Comparison of ENCODE assay signal across 18 cellular contexts in genomic region chr16:15425861-15426260, GRCh38. TPM values are rescaled to one million over a fixed set of nuclear protein-coding genes. Genes with fewer than 3 reads are reported as not detected.
DNase-seq lines count a peak whose midpoint lies in the region; TF ChIP-seq lines count a peak whose summit lies in the region.
"Had no signal": no experiment of that assay in that cellular context is flagged by ENCODE, and none has a peak within 500 bp of the region (broad histone marks: within the 10 kb centered on the region; RNA-seq: fewer than 3 reads in every experiment).

No MANE protein-coding gene starts in this region.

- peak overlapping the region; percentile 59 for H3K27ac Mint-ChIP-seq in progenitor cell of endocrine pancreas
- H3K27ac Mint-ChIP-seq: CD14-positive monocyte; CD4-positive, alpha-beta T cell; CD8-positive, alpha-beta memory T cell had no signal

- H3K9me3 ChIP-seq in ovary, result no peaks in the 10 kb centered on the region

- intact Hi-C loops in ovary (cut with DNase I), result no loop called here

- no peak overlapping the region for H3K27ac ChIP-seq in ovary
- H3K27ac ChIP-seq in coronary artery, result no peak overlapping the region

- H3K27me3 Mint-ChIP-seq in progenitor cell of endocrine pancreas, result no peaks in the 10 kb centered on the region

- TF ChIP-seq EP300 in ovary (IDR thresholded peaks at IDR 0.05), result no peak

- peaks cover 2% of the 10 kb centered on the region for H3K36me3 Mint-ChIP-seq in progenitor cell of endocrine pancreas (ENCODE audit: insufficient read depth)
- H3K36me3 Mint-ChIP-seq: CD14-positive monocyte; CD8-positive, alpha-beta memory T cell had no signal

- no peak for TF ChIP-seq POLR2A in ovary (IDR thresholded peaks at IDR 0.05)

- peak; percentile 56 for DNase-seq in Caki2 (ENCODE audit: low read depth)
- peak; percentile 60 for DNase-seq in fibroblast of villous mesenchyme (ENCODE audit: low read depth)
- DNase-seq in progenitor cell of endocrine pancreas (ENCODE audit: low spot score, unreplicated experiment), result no peak
- DNase-seq in ovary, result no peak
- DNase-seq in retina, result no peak
- no peak for DNase-seq in NCI-H2029 treated with DMSO at 0.1 percent for 48 hours (lab: John Stamatoyannopoulos, UW)
- no peak for DNase-seq in coronary artery (ENCODE audit: low spot score)
- DNase-seq: Calu3; CD4-positive, alpha-beta T cell; CD8-positive, alpha-beta memory T cell; DMS53; DMS79 treated with DMSO at 0.1 percent for 48 hours; GF-D8; GOT3; H7 had no signal

- in situ Hi-C loops in Caki2 (cut with HindIII; ENCODE audit: low pct_unique_long_range_greater_than_20kb, low sequenced_read_pairs), result no loop called here

- H3K9me3 Mint-ChIP-seq in progenitor cell of endocrine pancreas (ENCODE audit: low read depth), result no peaks in the 10 kb centered on the region
- H3K9me3 Mint-ChIP-seq: CD4-positive, alpha-beta T cell; CD8-positive, alpha-beta memory T cell had no signal

- no peaks in the 10 kb centered on the region for H3K27me3 ChIP-seq in ovary

- no peak overlapping the region for H3K4me3 Mint-ChIP-seq in progenitor cell of endocrine pancreas (ENCODE audit: low read depth)
- H3K4me3 Mint-ChIP-seq: CD14-positive monocyte; CD4-positive, alpha-beta T cell; CD8-positive, alpha-beta memory T cell had no signal

- H3K4me1 Mint-ChIP-seq in progenitor cell of endocrine pancreas (ENCODE audit: low read depth), result no peaks in the 10 kb centered on the region

- TF ChIP-seq CTCF in fibroblast of villous mesenchyme (IDR thresholded peaks at IDR 0.05; ENCODE audit: insufficient read depth, low read depth, low read length) (no peak), progenitor cell of endocrine pancreas (IDR thresholded peaks at IDR 0.05; ENCODE audit: unreplicated experiment) (no peak), ovary (IDR thresholded peaks at IDR 0.05) (no peak), coronary artery (IDR thresholded peaks at IDR 0.05) (no peak)

- H3K4me3 ChIP-seq in fibroblast of villous mesenchyme (ENCODE audit: low read depth, low read length) (no peak overlapping the region), ovary (no peak overlapping the region), coronary artery (no peak overlapping the region)

- H3K36me3 ChIP-seq in ovary, result no peaks in the 10 kb centered on the region

- peaks cover 1% of the 10 kb centered on the region for H3K4me1 ChIP-seq in ovary (ENCODE audit: insufficient read depth)

- 55 to 65% (median 56%) methylated on average over 6 of the region's 6 CpGs for WGBS in ovary, 3 donors

RNA-seq across cellular contexts. Expression of gene BMERB1, which starts 8.5 kb away (rescaled TPM):
- 39.7 and 68.5 TPM in 2 replicates for total RNA-seq in Caki2 (2014; rRNA removed; shearing (Covaris generic); ENCODE audit: low replicate concordance)
- total RNA-seq in fibroblast of villous mesenchyme (37.4 and 44.0 TPM in 2 replicates), progenitor cell of endocrine pancreas (13.5 and 16.1 TPM in 2 replicates), ovary (10 to 100 TPM; 22.6 to 77.5 (median 66.8) TPM)
- 10 to 100 TPM; 54.9 to 65.2 TPM for polyA plus RNA-seq in ovary

RNA-seq across cellular contexts. Expression of gene MPV17L, which starts 30.3 kb away (rescaled TPM):
- total RNA-seq in Caki2 (2014; rRNA removed; shearing (Covaris generic); ENCODE audit: low replicate concordance), result not detected in 2 replicates
- total RNA-seq in fibroblast of villous mesenchyme (0.64 and 1.3 TPM in 2 replicates), progenitor cell of endocrine pancreas (36.9 and 37.6 TPM in 2 replicates), ovary (10 to 100 TPM in 5 of 7 donors, 1 to 10 TPM in 2; 4.7 to 13.9 (median 11.0) TPM)
- 1 to 10 TPM; 3.8 to 7.0 TPM for polyA plus RNA-seq in ovary
- total RNA-seq: CD4-positive, alpha-beta T cell had no signal

RNA-seq across cellular contexts. Expression of gene NPIPA5, which starts 47.8 kb away (rescaled TPM):
- total RNA-seq in Caki2 (2014; rRNA removed; shearing (Covaris generic); ENCODE audit: low replicate concordance), result 0.96 TPM in 1 of 2 replicates, not detected in the other
- 0.64 and 0.86 TPM in 2 replicates for total RNA-seq in fibroblast of villous mesenchyme
- total RNA-seq in progenitor cell of endocrine pancreas, result 5.3 and 8.5 TPM in 2 replicates
- 10 to 100 TPM in 5 of 7 donors, 1 to 10 TPM in 2; 3.9 to 29.5 (median 19.4) TPM for total RNA-seq in ovary
- polyA plus RNA-seq in ovary, result 10 to 100 TPM; 54.5 to 92.2 TPM
- total RNA-seq: A172, Daoy had no signal
- polyA plus RNA-seq: CD14-positive monocyte had no signal

Comparison
In these comparisons a context has a peak if more than half of its experiments do, and no peak if none do; other contexts are left out.
1. DNase-seq: peak in Caki2 (single experiment) and fibroblast of villous mesenchyme (single experiment); none in progenitor cell of endocrine pancreas (single experiment), ovary (0 of 5), retina (single experiment), NCI-H2029 treated with DMSO at 0.1 percent for 48 hours (single experiment) and coronary artery (single experiment).